ENCODE assay signal across 25 cellular contexts in the genomic region with DNA sequence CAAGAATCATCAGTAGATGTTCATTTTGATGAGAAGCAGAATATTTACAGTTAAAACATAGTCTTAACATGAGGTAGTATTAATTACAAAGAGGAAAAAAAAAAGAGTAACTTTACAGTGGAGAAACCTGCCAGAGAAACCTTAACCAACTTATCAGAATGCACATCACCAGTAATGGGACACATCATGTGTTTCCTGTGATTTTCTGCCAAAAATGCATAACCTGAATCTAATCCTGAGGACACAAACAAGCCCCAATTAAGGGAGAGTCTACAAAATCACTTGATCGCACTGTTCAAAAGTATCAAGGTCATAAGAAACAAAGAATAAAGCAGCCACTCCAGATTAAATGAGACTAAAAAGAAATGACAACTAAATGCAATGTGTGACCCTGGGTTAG.
"Had no signal": no experiment of that assay in that cellular context is flagged by ENCODE, and none has a peak within 500 bp of the region (broad histone marks: within the 10 kb centered on the region; RNA-seq: fewer than 3 reads in every experiment).

No MANE protein-coding gene starts in this region.

- FAIRE-seq: frontal cortex, islet of Langerhans had no signal

- H3K9me3 ChIP-seq: adrenal gland, left lung, lower lobe of right lung, mucosa of descending colon, psoas muscle, right atrium auricular region, tibial nerve had no signal

- H3K27me3 ChIP-seq: adrenal gland, left lung, right atrium auricular region, tibial nerve had no signal

- H3K4me3 Mint-ChIP-seq: activated naive CD4-positive, alpha-beta T cell treated with anti-CD3 and anti-CD28 coated beads for 36 hours; activated naive CD8-positive, alpha-beta T cell treated with anti-CD3 and anti-CD28 coated beads for 36 hours; activated T-helper 1 cell treated with anti-CD3 and anti-CD28 coated beads, Interleukin-12 subunit alpha, Interleukin-12 subunit beta, Interleukin-2, Interleukin-4 antibody, amounts not matched to agents 30 ng/mL and 10 ng/mL and 1 ng/mL, durations not matched to agents 14 hours and 24 hours and 36 hours; brain; natural killer cell treated with Interleukin-12 subunit alpha and Interleukin-12 subunit beta and Interleukin-15 and Interleukin-18, amount 100 ng/mL, for 72 hours; T-helper 1 cell treated with Interleukin-12 subunit alpha and Interleukin-12 subunit beta and Interleukin-4 antibody, amounts not matched to agents 30 μg/mL and 1 μg/mL, for 36 hours had no signal

- H3K27me3 Mint-ChIP-seq: activated naive CD8-positive, alpha-beta T cell treated with anti-CD3 and anti-CD28 coated beads for 36 hours; natural killer cell treated with Interleukin-12 subunit alpha and Interleukin-12 subunit beta and Interleukin-15 and Interleukin-18, amount 100 ng/mL, for 72 hours had no signal

- H3K27ac Mint-ChIP-seq: activated naive CD4-positive, alpha-beta T cell treated with anti-CD3 and anti-CD28 coated beads for 36 hours; activated naive CD8-positive, alpha-beta T cell treated with anti-CD3 and anti-CD28 coated beads for 36 hours; activated T-helper 1 cell treated with anti-CD3 and anti-CD28 coated beads, Interleukin-12 subunit alpha, Interleukin-12 subunit beta, Interleukin-2, Interleukin-4 antibody, amounts not matched to agents 30 ng/mL and 10 ng/mL and 1 ng/mL, durations not matched to agents 14 hours and 24 hours and 36 hours; T-helper 1 cell treated with Interleukin-12 subunit alpha and Interleukin-12 subunit beta and Interleukin-4 antibody, amounts not matched to agents 30 μg/mL and 1 μg/mL, for 36 hours had no signal

- H3K4me1 Mint-ChIP-seq: activated naive CD8-positive, alpha-beta T cell treated with anti-CD3 and anti-CD28 coated beads for 36 hours; brain had no signal

- H3K9me3 Mint-ChIP-seq: activated naive CD4-positive, alpha-beta T cell treated with anti-CD3 and anti-CD28 coated beads for 36 hours; activated naive CD8-positive, alpha-beta T cell treated with anti-CD3 and anti-CD28 coated beads for 36 hours; activated T-helper 1 cell treated with anti-CD3 and anti-CD28 coated beads, Interleukin-12 subunit alpha, Interleukin-12 subunit beta, Interleukin-2, Interleukin-4 antibody, amounts not matched to agents 30 ng/mL and 10 ng/mL and 1 ng/mL, durations not matched to agents 14 hours and 24 hours and 36 hours; brain; natural killer cell treated with Interleukin-12 subunit alpha and Interleukin-12 subunit beta and Interleukin-15 and Interleukin-18, amount 100 ng/mL, for 72 hours; T-helper 1 cell treated with Interleukin-12 subunit alpha and Interleukin-12 subunit beta and Interleukin-4 antibody, amounts not matched to agents 30 μg/mL and 1 μg/mL, for 36 hours had no signal

- DNase-seq: activated CD4-positive, alpha-beta T cell treated with anti-CD3 and anti-CD28 coated beads for 4 hours; activated CD4-positive, alpha-beta T cell treated with anti-CD3 and anti-CD28 coated beads, Interleukin-2, amount 50 U/mL, for 4 hours; activated effector memory CD4-positive, alpha-beta T cell treated with anti-CD3 and anti-CD28 coated beads, Interleukin-2, amount 50 U/mL, for 16 hours; activated naive CD4-positive, alpha-beta T cell treated with anti-CD3 and anti-CD28 coated beads for 36 hours; activated naive CD8-positive, alpha-beta T cell treated with anti-CD3 and anti-CD28 coated beads for 36 hours; activated T-cell treated with anti-CD3 and anti-CD28 coated beads for 4 hours; adrenal gland; cortex of kidney; glutamatergic neuron; left lung; lower lobe of right lung; mucosa of descending colon; psoas muscle; stimulated activated CD4-positive, alpha-beta T cell treated with anti-CD3 and anti-CD28 coated beads, Interleukin-15, amount 100 ng/mL, for 24 hours; stimulated activated CD4-positive, alpha-beta T cell treated with anti-CD3 and anti-CD28 coated beads, Interleukin-2, amount 100 ng/mL, for 24 hours; stimulated activated naive CD4-positive, alpha-beta T cell; SW 1271 had no signal

- H3K27ac ChIP-seq: adrenal gland, psoas muscle, right atrium auricular region, tibial nerve had no signal

- ATAC-seq: left lung; lower lobe of right lung; mucosa of descending colon; natural killer cell treated with Interleukin-12 subunit alpha and Interleukin-12 subunit beta and Interleukin-15 and Interleukin-18, amount 100 ng/mL, for 72 hours; psoas muscle had no signal

- H3K4me3 ChIP-seq: adrenal gland, left lung, lower lobe of right lung, mucosa of descending colon, psoas muscle, right atrium auricular region, tibial nerve had no signal
